In the genomic region with DNA sequence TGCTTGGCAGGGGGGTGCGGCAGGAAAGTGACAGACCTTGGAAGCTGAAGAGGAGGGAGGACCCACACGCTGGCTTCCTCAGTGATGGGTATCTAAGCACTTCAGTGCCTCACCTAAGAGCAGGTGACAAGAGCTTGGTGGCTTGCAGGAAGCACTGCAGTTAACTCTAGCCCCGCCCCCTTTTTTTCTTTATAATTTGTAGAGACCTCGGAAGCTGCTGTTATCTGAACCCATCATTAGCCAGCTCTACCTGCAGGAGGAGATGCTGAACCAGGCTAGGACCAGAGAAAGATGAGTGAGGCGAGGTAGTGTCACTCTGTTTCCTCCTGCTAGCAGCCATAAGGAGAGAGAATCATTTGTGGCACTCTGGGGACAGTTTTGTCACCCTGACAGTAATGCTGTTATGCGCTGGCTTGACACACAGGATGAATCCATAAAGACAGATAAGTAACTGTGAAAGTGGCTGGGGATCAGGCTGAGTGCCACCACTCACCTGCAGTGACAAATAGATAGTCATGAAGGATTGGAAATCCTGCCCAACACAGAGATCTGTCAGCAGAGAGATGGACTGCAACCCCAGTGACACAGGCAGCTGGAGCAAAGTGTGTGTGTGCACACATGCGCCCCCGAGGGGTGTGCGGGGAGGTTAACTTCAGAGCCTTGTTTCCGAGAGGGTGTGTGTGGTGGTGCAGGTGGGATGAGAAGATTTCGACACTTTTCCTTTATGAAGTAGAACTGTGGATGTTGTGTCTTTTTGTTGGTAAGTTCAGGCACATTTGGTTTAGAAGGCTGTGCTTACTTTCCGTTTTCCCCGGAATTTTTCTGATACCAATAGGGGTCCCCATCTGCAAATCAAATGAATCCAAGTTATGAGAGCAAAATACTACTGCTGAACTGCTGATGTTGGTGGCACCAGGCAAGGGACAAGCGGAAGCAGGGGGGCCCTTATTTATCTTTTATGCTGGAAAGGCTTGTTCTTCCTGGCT, we compare ENCODE assay signal across 16 cellular contexts.
DNase-seq lines count a peak whose midpoint lies in the region; ATAC-seq and TF ChIP-seq lines count a peak whose summit lies in the region.
"Had no signal": no experiment of that assay in that cellular context is flagged by ENCODE, and none has a peak within 500 bp of the region (broad histone marks: within the 10 kb centered on the region; RNA-seq: fewer than 3 reads in every experiment).

No MANE protein-coding gene starts in this region.

- peak; percentile 50 for ATAC-seq in sciatic nerve
- no peak for ATAC-seq in natural killer cell
- ATAC-seq: mucosa of descending colon had no signal

- 85 to 87% methylated on average over 14 of the region's 14 CpGs for WGBS in sigmoid colon, 2 donors

- no peaks in the 10 kb centered on the region for H3K9me3 Mint-ChIP-seq in natural killer cell

- no peak overlapping the region for H3K27ac ChIP-seq in sigmoid colon
- H3K27ac ChIP-seq: ascending aorta, SJSA1, thoracic aorta had no signal

- no peaks in the 10 kb centered on the region for H3K36me3 ChIP-seq in sigmoid colon
- H3K36me3 ChIP-seq: SJSA1, thoracic aorta had no signal

- H3K4me3 Mint-ChIP-seq in natural killer cell, result no peak overlapping the region

- H3K27ac Mint-ChIP-seq in natural killer cell, result no peak overlapping the region

- no peaks in the 10 kb centered on the region for H3K9me3 ChIP-seq in sigmoid colon
- H3K9me3 ChIP-seq: ascending aorta, mucosa of descending colon, SJSA1, thoracic aorta had no signal

- DNase-seq in NCI-H1092 treated with DMSO at 0.1 percent for 48 hours (lab: John Stamatoyannopoulos, UW), result peak; percentile 22
- DNase-seq in NCI-H1092 (lab: John Stamatoyannopoulos, UW), result no peak
- peak; percentile 5 for DNase-seq in NCI-H2227 treated with DMSO at 0.1 percent for 48 hours (lab: John Stamatoyannopoulos, UW)
- peak; percentile 29 for DNase-seq in fibroblast of peridontal ligament (ENCODE audit: extremely low read depth)
- no peak for DNase-seq in sciatic nerve (ENCODE audit: low spot score)
- DNase-seq in NCI-H526 (lab: John Stamatoyannopoulos, UW), result no peak
- DNase-seq in sigmoid colon, result no peak
- DNase-seq in natural killer cell, result no peak
- DNase-seq: 8988T; activated CD4-positive, CD25-positive, alpha-beta regulatory T cell; activated T-cell treated with anti-CD3 and anti-CD28 coated beads for 4 hours; mucosa of descending colon; NCI-H524 had no signal

- H3K27me3 ChIP-seq in sigmoid colon, result no peaks in the 10 kb centered on the region
- H3K27me3 ChIP-seq: ascending aorta, SJSA1 had no signal

- H3K36me3 Mint-ChIP-seq in natural killer cell, result no peaks in the 10 kb centered on the region

- no peaks in the 10 kb centered on the region for H3K27me3 Mint-ChIP-seq in natural killer cell (ENCODE audit: low read depth in 2 of 2)

- intact Hi-C loops in sciatic nerve (cut with DNase I) (no loop called here), sigmoid colon (cut with DNase I) (no loop called here), natural killer cell (cut with micrococcal nuclease) (no loop called here)

- TF ChIP-seq CTCF in sigmoid colon (IDR thresholded peaks at IDR 0.05) (no peak), natural killer cell (IDR thresholded peaks at IDR 0.05) (no peak)

- TF ChIP-seq EP300 in sigmoid colon (IDR thresholded peaks at IDR 0.05), result no peak

- H3K4me3 ChIP-seq in sigmoid colon, result no peak overlapping the region
- H3K4me3 ChIP-seq: ascending aorta, mucosa of descending colon, SJSA1, thoracic aorta had no signal

- no peak for TF ChIP-seq POLR2A in sigmoid colon (IDR thresholded peaks at IDR 0.05)

- H3K4me1 Mint-ChIP-seq in natural killer cell, result no peaks in the 10 kb centered on the region

- H3K4me1 ChIP-seq in sigmoid colon, result peaks cover 0 to 15% (median 4%) of the 10 kb centered on the region in 4 donors
- H3K4me1 ChIP-seq: ascending aorta, SJSA1 had no signal

Comparison
In these comparisons a context has a peak if more than half of its experiments do, and no peak if none do; other contexts are left out.
1. DNase-seq: peak in NCI-H1092 treated with DMSO at 0.1 percent for 48 hours (single experiment), NCI-H2227 treated with DMSO at 0.1 percent for 48 hours (single experiment) and fibroblast of peridontal ligament (single experiment); none in NCI-H1092 (single experiment), sciatic nerve (single experiment), NCI-H526 (0 of 2), sigmoid colon (single experiment) and natural killer cell (single experiment).